Comparison of ENCODE assay signal across 11 cellular contexts in genomic region chr3:106826861-106827311, GRCh38.
DNase-seq lines count a peak whose midpoint lies in the region; ATAC-seq and TF ChIP-seq lines count a peak whose summit lies in the region.
"Had no signal": no experiment of that assay in that cellular context is flagged by ENCODE, and none has a peak within 500 bp of the region (broad histone marks: within the 10 kb centered on the region; RNA-seq: fewer than 3 reads in every experiment).

No MANE protein-coding gene starts in this region.

- no peak overlapping the region for H3K4me3 Mint-ChIP-seq in osteocyte (ENCODE audit: unreplicated experiment)
- H3K4me3 Mint-ChIP-seq in CD4-positive, alpha-beta T cell: no peak overlapping the region
- H3K4me3 Mint-ChIP-seq in activated T-helper 2 cell treated with anti-CD3 and anti-CD28 coated beads, Interferon-gamma antibody, Interleukin-2, Interleukin-4, amounts not matched to agents 10 μg/mL and 5 μg/mL and 100 μg/mL, durations not matched to agents 14 hours and 24 hours and 36 hours (ENCODE audit: low read depth): no peak overlapping the region

- TF ChIP-seq CTCF in astrocyte of the spinal cord (IDR thresholded peaks at IDR 0.05; ENCODE audit: low read depth, low read length): no peak
- no peak for TF ChIP-seq CTCF in osteocyte (IDR thresholded peaks at IDR 0.05)
- TF ChIP-seq CTCF in CD4-positive, alpha-beta T cell (IDR thresholded peaks at IDR 0.05): no peak
- TF ChIP-seq CTCF in foreskin fibroblast (IDR thresholded peaks at IDR 0.05; ENCODE audit: low read depth, low read length): no peak

- H3K36me3 Mint-ChIP-seq in osteocyte (ENCODE audit: unreplicated experiment): peaks cover 7% of the 10 kb centered on the region
- H3K36me3 Mint-ChIP-seq in CD4-positive, alpha-beta T cell (ENCODE audit: low read depth): no peaks in the 10 kb centered on the region
- H3K36me3 Mint-ChIP-seq in activated T-helper 2 cell treated with anti-CD3 and anti-CD28 coated beads, Interferon-gamma antibody, Interleukin-2, Interleukin-4, amounts not matched to agents 10 μg/mL and 5 μg/mL and 100 μg/mL, durations not matched to agents 14 hours and 24 hours and 36 hours (ENCODE audit: low read depth): peaks cover 1% of the 10 kb centered on the region

- in situ Hi-C loops in astrocyte of the spinal cord (cut with HindIII; ENCODE audit: low sequenced_read_pairs): no loop called here

- POLR2A ChIA-PET in CD4-positive, alpha-beta T cell (lab: Charles Lee): no interaction called here

- CTCF ChIA-PET in CD4-positive, alpha-beta T cell (lab: Charles Lee): no interaction called here

- DNase-seq in M059J (ENCODE audit: low read depth) (peak; percentile 86), astrocyte of the spinal cord (ENCODE audit: low read depth, low spot score) (peak; percentile 65), osteocyte (ENCODE audit: extremely low spot score, unreplicated experiment) (no peak), putamen (ENCODE audit: low spot score) (no peak), foreskin fibroblast (no peak)
- no peak for DNase-seq in CD4-positive, alpha-beta T cell
- no peak for DNase-seq in activated T-helper 2 cell treated with anti-CD3 and anti-CD28 coated beads, Interferon-gamma antibody, Interleukin-2, Interleukin-4, amounts not matched to agents 10 μg/mL and 5 μg/mL and 100 μg/mL, durations not matched to agents 14 hours and 24 hours and 36 hours (ENCODE audit: low spot score)
- DNase-seq: NCI-H1436 treated with DMSO at 0.1 percent for 48 hours, right lobe of liver, T1000 had no signal

- intact Hi-C loops in CD4-positive, alpha-beta T cell (cut with DNase I, micrococcal nuclease): no loop called here
- intact Hi-C loops in activated T-helper 2 cell treated with anti-CD3 and anti-CD28 coated beads, Interferon-gamma antibody, Interleukin-2, Interleukin-4, amounts not matched to agents 10 μg/mL and 5 μg/mL and 100 μg/mL, durations not matched to agents 14 hours and 24 hours and 36 hours (cut with micrococcal nuclease): loop anchor here (2.0 kb wide), 1 partner anchor 238 kb away; no protein-coding TSS in a partner anchor

- H3K9me3 ChIP-seq in CD4-positive, alpha-beta T cell (ENCODE audit: control insufficient read depth, low read length): no peaks in the 10 kb centered on the region
- H3K9me3 ChIP-seq: right lobe of liver had no signal

- H3K27me3 ChIP-seq in CD4-positive, alpha-beta T cell (ENCODE audit: control insufficient read depth, insufficient read depth, low read length): no peaks in the 10 kb centered on the region
- H3K27me3 ChIP-seq: right lobe of liver had no signal

- peaks cover 8% of the 10 kb centered on the region for H3K9me3 Mint-ChIP-seq in osteocyte (ENCODE audit: unreplicated experiment)
- peaks cover 1% of the 10 kb centered on the region for H3K9me3 Mint-ChIP-seq in CD4-positive, alpha-beta T cell
- H3K9me3 Mint-ChIP-seq in activated T-helper 2 cell treated with anti-CD3 and anti-CD28 coated beads, Interferon-gamma antibody, Interleukin-2, Interleukin-4, amounts not matched to agents 10 μg/mL and 5 μg/mL and 100 μg/mL, durations not matched to agents 14 hours and 24 hours and 36 hours: peaks cover 8% of the 10 kb centered on the region

- peak; percentile 45 for ATAC-seq in GM19395 (IDR thresholded peaks at IDR 0.05; ENCODE audit: unreplicated experiment)
- ATAC-seq in CD4-positive, alpha-beta T cell (ENCODE audit: poor library complexity): no peak
- ATAC-seq: right lobe of liver had no signal

- H3K4me3 ChIP-seq in astrocyte of the spinal cord (ENCODE audit: low read depth, low read length) (no peak overlapping the region), foreskin fibroblast (ENCODE audit: low read depth in 1 of 2, low read length in 2 of 2) (no peak overlapping the region)
- H3K4me3 ChIP-seq: right lobe of liver had no signal

- peaks cover 46% of the 10 kb centered on the region for H3K4me1 Mint-ChIP-seq in osteocyte (ENCODE audit: unreplicated experiment)
- no peaks in the 10 kb centered on the region for H3K4me1 Mint-ChIP-seq in CD4-positive, alpha-beta T cell (ENCODE audit: low read depth)
- peaks cover 19% of the 10 kb centered on the region for H3K4me1 Mint-ChIP-seq in activated T-helper 2 cell treated with anti-CD3 and anti-CD28 coated beads, Interferon-gamma antibody, Interleukin-2, Interleukin-4, amounts not matched to agents 10 μg/mL and 5 μg/mL and 100 μg/mL, durations not matched to agents 14 hours and 24 hours and 36 hours (ENCODE audit: low read depth)

- no peaks in the 10 kb centered on the region for H3K27me3 Mint-ChIP-seq in osteocyte (ENCODE audit: unreplicated experiment)
- H3K27me3 Mint-ChIP-seq in CD4-positive, alpha-beta T cell: no peaks in the 10 kb centered on the region
- H3K27me3 Mint-ChIP-seq in activated T-helper 2 cell treated with anti-CD3 and anti-CD28 coated beads, Interferon-gamma antibody, Interleukin-2, Interleukin-4, amounts not matched to agents 10 μg/mL and 5 μg/mL and 100 μg/mL, durations not matched to agents 14 hours and 24 hours and 36 hours (ENCODE audit: low read depth): peaks cover 2% of the 10 kb centered on the region

- no peak overlapping the region for H3K27ac ChIP-seq in CD4-positive, alpha-beta T cell (ENCODE audit: low read depth, low read length)
- H3K27ac ChIP-seq: right lobe of liver had no signal

- peak overlapping the region; percentile 74 for H3K27ac Mint-ChIP-seq in osteocyte (ENCODE audit: unreplicated experiment)
- H3K27ac Mint-ChIP-seq in CD4-positive, alpha-beta T cell: no peak overlapping the region
- no peak overlapping the region for H3K27ac Mint-ChIP-seq in activated T-helper 2 cell treated with anti-CD3 and anti-CD28 coated beads, Interferon-gamma antibody, Interleukin-2, Interleukin-4, amounts not matched to agents 10 μg/mL and 5 μg/mL and 100 μg/mL, durations not matched to agents 14 hours and 24 hours and 36 hours

Comparison
In these comparisons a context has a peak if more than half of its experiments do, and no peak if none do; other contexts are left out.
1. DNase-seq: peak in M059J (single experiment) and astrocyte of the spinal cord (single experiment); none in osteocyte (single experiment), CD4-positive, alpha-beta T cell (0 of 10), putamen (single experiment), activated T-helper 2 cell treated with anti-CD3 and anti-CD28 coated beads, Interferon-gamma antibody, Interleukin-2, Interleukin-4, amounts not matched to agents 10 μg/mL and 5 μg/mL and 100 μg/mL, durations not matched to agents 14 hours and 24 hours and 36 hours (single experiment) and foreskin fibroblast (0 of 2).